Comparison of ENCODE assay signal across 9 cellular contexts in the genomic region with DNA sequence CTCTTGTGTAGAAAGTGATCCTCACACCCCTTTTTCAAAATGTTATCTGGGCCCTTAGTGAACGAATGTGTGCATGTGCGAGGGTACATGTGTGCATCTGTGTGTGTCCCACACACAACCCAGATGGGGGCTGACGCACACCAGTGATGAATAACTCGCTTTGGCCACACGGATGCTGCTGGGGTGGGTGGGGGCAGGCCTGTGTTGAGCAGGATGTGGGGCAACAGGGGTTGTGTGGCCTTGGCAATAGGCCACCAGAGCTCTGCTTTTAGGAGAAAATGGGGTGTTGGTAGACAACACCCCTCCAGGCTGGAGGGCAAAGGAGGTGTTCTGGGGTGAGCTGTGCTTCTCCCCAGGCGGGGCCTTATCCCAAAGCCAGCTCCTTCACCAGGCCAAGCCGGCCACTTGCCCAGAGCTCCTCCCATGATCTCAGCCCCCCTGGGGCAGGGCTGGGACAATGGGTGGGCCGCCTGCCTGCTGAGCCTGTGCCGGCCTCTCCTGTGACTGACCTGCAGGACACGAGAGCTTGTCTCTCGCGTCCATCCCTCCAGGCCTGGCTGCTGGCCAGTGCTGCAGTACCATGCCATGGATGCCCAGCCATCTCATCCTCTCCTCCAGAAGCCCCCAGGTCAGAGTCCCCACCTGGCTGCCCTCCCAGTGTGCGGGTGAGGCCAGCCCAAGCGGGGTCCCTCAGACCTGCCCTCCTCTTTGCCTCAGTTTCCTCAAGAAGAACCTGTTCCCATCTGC. TPM values are rescaled to one million over a fixed set of nuclear protein-coding genes. Genes with fewer than 3 reads are reported as not detected.
DNase-seq lines count a peak whose midpoint lies in the region; ATAC-seq, FAIRE-seq and TF ChIP-seq lines count a peak whose summit lies in the region.
"Had no signal": no experiment of that assay in that cellular context is flagged by ENCODE, and none has a peak within 500 bp of the region (broad histone marks: within the 10 kb centered on the region; RNA-seq: fewer than 3 reads in every experiment).

No MANE protein-coding gene starts in this region.

- no peak for TF ChIP-seq POLR2A in K562 (conservative IDR thresholded peaks at IDR 0.05)
- no peak for TF ChIP-seq POLR2A in tibial nerve (IDR thresholded peaks at IDR 0.05)

- peaks cover 39% of the 10 kb centered on the region; the same call in 1 of the 3 replicates for H3K36me3 ChIP-seq in K562 (ENCODE audit: control insufficient read depth, insufficient read depth, low read length)
- peaks cover 0 to 10% of the 10 kb centered on the region in 2 donors for H3K36me3 ChIP-seq in lung (ENCODE audit: control insufficient read depth in 2 of 2, insufficient read depth in 2 of 2, low read length in 2 of 2)
- H3K36me3 ChIP-seq in tibial nerve = peaks cover 0 to 18% (median 2%) of the 10 kb centered on the region in 3 donors

- no peaks in the 10 kb centered on the region for H3K36me3 Mint-ChIP-seq in activated CD4-positive, alpha-beta T cell treated with anti-CD3 and anti-CD28 coated beads, Interleukin-2, amount 10 ng/mL, durations not matched to agents 7 days and 5 days (ENCODE audit: low read depth)

- peak overlapping the region; percentile 65; the same call in 1 of the 2 replicates for H3K4me3 ChIP-seq in K562
- H3K4me3 ChIP-seq in lung = no peak overlapping the region
- peak overlapping the region; percentile 69 to 77 (median 76) for H3K4me3 ChIP-seq in tibial nerve

- TF ChIP-seq RAD21 in K562 (CRISPR knock-in tag; conservative IDR thresholded peaks at IDR 0.05 in 1 of 2, IDR thresholded peaks at IDR 0.05 in 1 of 2) = no peak

- TF ChIP-seq CTCF in K562 (IDR thresholded peaks at IDR 0.05 in 2 of 3, conservative IDR thresholded peaks at IDR 0.05 in 1 of 3; ENCODE audit: insufficient read depth in 2 of 3, low read depth in 1 of 3, low read length in 3 of 3) (no peak), lung (IDR thresholded peaks at IDR 0.05; ENCODE audit: control extremely low read depth, extremely low read depth) (no peak), tibial nerve (IDR thresholded peaks at IDR 0.05) (no peak)

- peak overlapping the region; percentile 9 for H3K27ac Mint-ChIP-seq in activated CD4-positive, alpha-beta T cell treated with anti-CD3 and anti-CD28 coated beads, Interleukin-2, amount 10 ng/mL, durations not matched to agents 7 days and 5 days

- H3K9ac ChIP-seq in K562 (ENCODE audit: insufficient read depth in 1 of 2, low read depth in 2 of 2, low read length in 2 of 2) = peak overlapping the region; percentile 77 to 97

- H3K4me2 ChIP-seq in K562 (ENCODE audit: insufficient read depth, low read length) = peak overlapping the region; percentile 82

- H3K27ac ChIP-seq in K562 (ENCODE audit: extremely low read depth, low read depth, low read length) = no peak overlapping the region
- H3K27ac ChIP-seq in lung (ENCODE audit: low read depth in 1 of 2, low read length in 1 of 2) = peak overlapping the region; percentile 8 to 15
- peak overlapping the region; percentile 49 to 97 (median 88) for H3K27ac ChIP-seq in tibial nerve

- H3K4me1 Mint-ChIP-seq in activated CD4-positive, alpha-beta T cell treated with anti-CD3 and anti-CD28 coated beads, Interleukin-2, amount 10 ng/mL, durations not matched to agents 7 days and 5 days = peaks cover 34% of the 10 kb centered on the region

- H3K9me3 ChIP-seq in K562 (replicated peaks; ENCODE audit: control insufficient read depth, insufficient read depth, low read depth, low read length) (no peaks in the 10 kb centered on the region), lung (ENCODE audit: control insufficient read depth in 2 of 2, insufficient read depth in 1 of 2, low read length in 1 of 2) (no peaks in the 10 kb centered on the region), tibial nerve (no peaks in the 10 kb centered on the region)

- H3K27me3 ChIP-seq in K562 (ENCODE audit: control insufficient read depth in 2 of 2, insufficient read depth in 2 of 2, low read length in 2 of 2) (no peaks in the 10 kb centered on the region), lung (ENCODE audit: control insufficient read depth, insufficient read depth) (no peaks in the 10 kb centered on the region), tibial nerve (no peaks in the 10 kb centered on the region)

- no peaks in the 10 kb centered on the region for H3K9me1 ChIP-seq in K562 (ENCODE audit: control insufficient read depth, insufficient read depth, low read length)

- no peak for DNase-seq in activated CD4-positive, alpha-beta T cell treated with anti-CD3 and anti-CD28 coated beads, Interleukin-2, amount 10 ng/mL, durations not matched to agents 7 days and 5 days
- no peak for DNase-seq in activated CD4-positive, alpha-beta T cell treated with anti-CD3 and anti-CD28 coated beads, Interleukin-2, amount 50 U/mL, for 4 hours
- DNase-seq in K562 (ENCODE audit: extremely low read depth in 1 of 4, low spot score in 3 of 4) = no peak
- DNase-seq in lung (ENCODE audit: low spot score) = no peak
- DNase-seq in tibial nerve (ENCODE audit: low spot score in 2 of 2) = peak; percentile 64 to 73
- DNase-seq in NCI-H510A treated with DMSO at 0.1 percent for 48 hours (lab: John Stamatoyannopoulos, UW) = no peak
- DNase-seq: KG1 had no signal

- H4K20me1 ChIP-seq in K562 (replicated peaks; ENCODE audit: control insufficient read depth, insufficient read depth, low read length) = no peaks in the 10 kb centered on the region; the same call in 1 of the 2 replicates

- 79% methylated on average over 12 of the region's 14 CpGs for WGBS in K562 (ENCODE audit: insufficient coverage, low coverage, missing lambda C conversion rate)
- WGBS in lung, 2 donors = 60 to 71% methylated on average over 14 of the region's 14 CpGs
- WGBS in tibial nerve, 2 donors = 49 to 61% methylated on average over 7 to 14 of the region's 14 CpGs

- H3K4me1 ChIP-seq in K562 (replicated peaks in 1 of 2; ENCODE audit: control insufficient read depth in 2 of 2, insufficient read depth in 2 of 2, low read length in 2 of 2) = peaks cover 20 to 64% of the 10 kb centered on the region in 2 experiments
- peaks cover 0 to 11% of the 10 kb centered on the region in 2 donors for H3K4me1 ChIP-seq in lung (ENCODE audit: control insufficient read depth in 2 of 2, insufficient read depth in 2 of 2, low read length in 2 of 2)
- H3K4me1 ChIP-seq in tibial nerve = peaks cover 0 to 70% (median 23%) of the 10 kb centered on the region in 4 donors

- no TSS peak for BruUV-seq in K562 (replicated peaks; lab: Mats Ljungman, UMichigan)

- CTCF ChIA-PET in activated CD4-positive, alpha-beta T cell treated with anti-CD3 and anti-CD28 coated beads, Interleukin-2, amount 10 ng/mL, durations not matched to agents 7 days and 5 days (lab: Charles Lee) = interaction anchor here (0.5 to 46.8 kb wide), 8 partner anchors 13 to 1736 kb away, joined by 3 to 1643 read pairs (median 4); a partner anchor contains a TSS
- CTCF ChIA-PET in K562 (lab: Yijun Ruan, JAX; ENCODE audit: low intra/inter-chr PET ratio) = no interaction called here

- no peaks in the 10 kb centered on the region for H3K9me3 Mint-ChIP-seq in activated CD4-positive, alpha-beta T cell treated with anti-CD3 and anti-CD28 coated beads, Interleukin-2, amount 10 ng/mL, durations not matched to agents 7 days and 5 days

- POLR2A ChIA-PET in activated CD4-positive, alpha-beta T cell treated with anti-CD3 and anti-CD28 coated beads, Interleukin-2, amount 10 ng/mL, durations not matched to agents 7 days and 5 days (lab: Charles Lee) = interaction anchor here (0.6 kb wide), 1 partner anchor 171 kb away, joined by 3 read pairs; no protein-coding TSS in a partner anchor
- POLR2A ChIA-PET in K562 (lab: Yijun Ruan, JAX) = interaction anchor here (0.7 to 1.6 kb wide), 5 partner anchors 8 to 24 kb away, joined by 3 to 10 read pairs (median 4); no protein-coding TSS in a partner anchor

- no peak for TF ChIP-seq EP300 in K562 (IDR thresholded peaks at IDR 0.05; ENCODE audit: low read length)
- TF ChIP-seq EP300 in tibial nerve (IDR thresholded peaks at IDR 0.05) = no peak

- peak overlapping the region; percentile 22 for H3K4me3 Mint-ChIP-seq in activated CD4-positive, alpha-beta T cell treated with anti-CD3 and anti-CD28 coated beads, Interleukin-2, amount 10 ng/mL, durations not matched to agents 7 days and 5 days

- H3K27me3 Mint-ChIP-seq in activated CD4-positive, alpha-beta T cell treated with anti-CD3 and anti-CD28 coated beads, Interleukin-2, amount 10 ng/mL, durations not matched to agents 7 days and 5 days = peaks cover 13% of the 10 kb centered on the region

- FAIRE-seq in K562 (lab: Jason Lieb, UNC) = no peak

- H3K79me2 ChIP-seq in K562 (ENCODE audit: control insufficient read depth, insufficient read depth, low read length) = peaks cover 36% of the 10 kb centered on the region

- intact Hi-C loops in K562 (cut with micrococcal nuclease) = no loop called here

- in situ Hi-C loops in K562 (cut with MboI) = no loop called here

- H2AFZ ChIP-seq in K562 (ENCODE audit: low read depth, low read length) = no peak overlapping the region

- ATAC-seq in K562 (no peak), lung (ENCODE audit: insufficient read depth, low FRiP score) (no peak), GM18873 (IDR thresholded peaks at IDR 0.05; ENCODE audit: low FRiP score, unreplicated experiment) (no peak), HG02678 (IDR thresholded peaks at IDR 0.05; ENCODE audit: unreplicated experiment) (no peak)

RNA-seq across cellular contexts. Expression of a gene that starts 1.7 kb away (rescaled TPM):
- 1 to 10 TPM; 4.2 to 4.8 TPM for total RNA-seq in activated CD4-positive, alpha-beta T cell treated with anti-CD3 and anti-CD28 coated beads, Interleukin-2, amount 10 ng/mL, durations not matched to agents 7 days and 5 days
- total RNA-seq in K562 (2011; cell fraction: chromatin; rRNA removed; ENCODE audit: low replicate concordance) = 62.9 and 114 TPM in 2 replicates
- total RNA-seq in K562 (2011; cell fraction: nucleolus; rRNA removed) = 51.0 and 54.6 TPM in 2 replicates
- 24.9 and 46.2 TPM in 2 replicates for total RNA-seq in K562 (2011; cell fraction: nucleoplasm; rRNA removed)
- total RNA-seq in K562 (2014; rRNA removed) (72.9 and 87.2 TPM in 2 replicates), K562 (2014; rRNA removed; fragmentation: Illumina TruSeq; extraction: Trizol) (11.7 and 12.3 TPM in 2 replicates), K562 (2015; rRNA removed; fragmentation: Illumina TruSeq; extraction: Trizol) (27.9 and 33.0 TPM in 2 replicates), K562 (2021) (78.9 and 84.3 TPM in 2 replicates), lung (10 to 100 TPM; 36.5 to 38.3 TPM), tibial nerve (100 to 1,000 TPM in 3 of 4 donors, 10 to 100 TPM in 1; 89.8 to 139 (median 111) TPM)
- polyA plus RNA-seq in K562 (2011; rRNA removed) (34.3 and 44.2 TPM in 2 replicates), K562 (2014; fragmentation: Illumina TruSeq; extraction: Trizol) (22.1 and 54.4 TPM in 2 replicates), K562 (2014; fragmentation: Nextera tagmentation; extraction: Ambion mirVana) (under 1 TPM; 0.25 to 0.34 TPM), K562 (2014; rRNA removed) (53.2 and 81.8 TPM in 2 replicates), lung (10 to 100 TPM; 18.7 to 24.1 TPM)
- polyA plus RNA-seq in K562 (2011; cell fraction: cytosol; rRNA removed) = 21.2 and 83.9 TPM in 2 replicates
- polyA plus RNA-seq in K562 (2011; cell fraction: nucleus; rRNA removed) = 142 and 188 TPM in 2 replicates
- polyA plus RNA-seq in K562 (2012) = 44.7 and 45.1 TPM in 2 replicates
- 20.0 and 24.6 TPM in 2 replicates for polyA minus RNA-seq in K562 (2011; rRNA and poly(A)+ RNA removed)
- 26.6 and 37.0 TPM in 2 replicates for polyA minus RNA-seq in K562 (2011; cell fraction: cytosol; rRNA and poly(A)+ RNA removed)
- 30.0 and 61.5 TPM in 2 replicates for polyA minus RNA-seq in K562 (2011; cell fraction: nucleus; rRNA and poly(A)+ RNA removed)

RNA-seq across cellular contexts. Expression of a gene that starts 25.2 kb away (rescaled TPM):
- total RNA-seq in activated CD4-positive, alpha-beta T cell treated with anti-CD3 and anti-CD28 coated beads, Interleukin-2, amount 10 ng/mL, durations not matched to agents 7 days and 5 days = 1 to 10 TPM; 5.3 to 9.7 TPM
- 1.6 TPM in 1 of 2 replicates, not detected in the other for total RNA-seq in K562 (2011; cell fraction: chromatin; rRNA removed; ENCODE audit: low replicate concordance)
- total RNA-seq in K562 (2011; cell fraction: nucleolus; rRNA removed) = 3.3 and 4.7 TPM in 2 replicates
- 1.0 and 1.9 TPM in 2 replicates for total RNA-seq in K562 (2011; cell fraction: nucleoplasm; rRNA removed)
- total RNA-seq in K562 (2014; rRNA removed) (11.3 and 14.9 TPM in 2 replicates), K562 (2014; rRNA removed; fragmentation: Illumina TruSeq; extraction: Trizol) (not detected in 2 replicates), K562 (2015; rRNA removed; fragmentation: Illumina TruSeq; extraction: Trizol) (0.80 and 1.2 TPM in 2 replicates), K562 (2021) (9.7 and 10.4 TPM in 2 replicates), lung (1 to 10 TPM; 2.9 to 7.2 TPM), tibial nerve (10 to 100 TPM in 1 of 4 donors, 1 to 10 TPM in 3; 5.1 to 11.2 (median 7.5) TPM)
- polyA plus RNA-seq in K562 (2011; rRNA removed) (0.92 and 1.0 TPM in 2 replicates), K562 (2014; fragmentation: Illumina TruSeq; extraction: Trizol) (0.24 TPM in 1 of 2 replicates, not detected in the other), K562 (2014; fragmentation: Nextera tagmentation; extraction: Ambion mirVana) (not detected), K562 (2014; rRNA removed) (10.9 and 11.2 TPM in 2 replicates), lung (1 to 10 TPM; 1.9 to 5.0 TPM)
- 3.5 and 22.1 TPM in 2 replicates for polyA plus RNA-seq in K562 (2011; cell fraction: cytosol; rRNA removed)
- 3.3 and 7.7 TPM in 2 replicates for polyA plus RNA-seq in K562 (2011; cell fraction: nucleus; rRNA removed)
- polyA plus RNA-seq in K562 (2012) = 2.3 and 4.3 TPM in 2 replicates
- polyA minus RNA-seq in K562 (2011; rRNA and poly(A)+ RNA removed) = not detected in 2 replicates
- polyA minus RNA-seq in K562 (2011; cell fraction: cytosol; rRNA and poly(A)+ RNA removed) = 3.3 and 6.1 TPM in 2 replicates
- polyA minus RNA-seq in K562 (2011; cell fraction: nucleus; rRNA and poly(A)+ RNA removed) = 2.1 and 2.6 TPM in 2 replicates

RNA-seq across cellular contexts. Expression of a gene that starts 25.6 kb away (rescaled TPM):
- 10 to 100 TPM; 31.6 to 32.4 TPM for total RNA-seq in activated CD4-positive, alpha-beta T cell treated with anti-CD3 and anti-CD28 coated beads, Interleukin-2, amount 10 ng/mL, durations not matched to agents 7 days and 5 days
- 145 and 420 TPM in 2 replicates for total RNA-seq in K562 (2011; cell fraction: chromatin; rRNA removed; ENCODE audit: low replicate concordance)
- total RNA-seq in K562 (2011; cell fraction: nucleolus; rRNA removed) = 271 and 275 TPM in 2 replicates
- 200 and 231 TPM in 2 replicates for total RNA-seq in K562 (2011; cell fraction: nucleoplasm; rRNA removed)
- total RNA-seq in K562 (2014; rRNA removed) = 85.6 and 89.0 TPM in 2 replicates
- total RNA-seq in K562 (2014; rRNA removed; fragmentation: Illumina TruSeq; extraction: Trizol) = 6.4 and 10.4 TPM in 2 replicates
- total RNA-seq in K562 (2015; rRNA removed; fragmentation: Illumina TruSeq; extraction: Trizol) = 32.6 and 38.1 TPM in 2 replicates
- 112 and 124 TPM in 2 replicates for total RNA-seq in K562 (2021)
- polyA plus RNA-seq in K562 (2011; rRNA removed) = 34.7 and 66.8 TPM in 2 replicates
- 40.6 and 105 TPM in 2 replicates for polyA plus RNA-seq in K562 (2011; cell fraction: cytosol; rRNA removed)
- polyA plus RNA-seq in K562 (2011; cell fraction: nucleus; rRNA removed) = 255 and 454 TPM in 2 replicates
- polyA plus RNA-seq in K562 (2012) = 79.5 and 127 TPM in 2 replicates
- polyA plus RNA-seq in K562 (2014; fragmentation: Illumina TruSeq; extraction: Trizol) = 25.5 and 49.4 TPM in 2 replicates
- polyA plus RNA-seq in K562 (2014; fragmentation: Nextera tagmentation; extraction: Ambion mirVana) = 1 to 10 TPM; 2.1 to 4.1 TPM
- polyA plus RNA-seq in K562 (2014; rRNA removed) = 115 and 119 TPM in 2 replicates
- polyA minus RNA-seq in K562 (2011; rRNA and poly(A)+ RNA removed) = 18.4 and 18.7 TPM in 2 replicates
- 39.0 and 41.5 TPM in 2 replicates for polyA minus RNA-seq in K562 (2011; cell fraction: cytosol; rRNA and poly(A)+ RNA removed)
- 90.7 and 100 TPM in 2 replicates for polyA minus RNA-seq in K562 (2011; cell fraction: nucleus; rRNA and poly(A)+ RNA removed)
- total RNA-seq in lung = 100 to 1,000 TPM in 1 of 2 donors, 10 to 100 TPM in 1; 49.2 to 124 TPM
- 100 to 1,000 TPM in 1 of 2 donors, 10 to 100 TPM in 1; 65.5 to 102 TPM for polyA plus RNA-seq in lung
- total RNA-seq in tibial nerve = 100 to 1,000 TPM in 1 of 4 donors, 10 to 100 TPM in 3; 78.0 to 138 (median 89.9) TPM

RNA-seq across cellular contexts. Expression of a gene that starts 37.8 kb away (rescaled TPM):
- 1 to 10 TPM; 2.9 to 3.9 TPM for total RNA-seq in activated CD4-positive, alpha-beta T cell treated with anti-CD3 and anti-CD28 coated beads, Interleukin-2, amount 10 ng/mL, durations not matched to agents 7 days and 5 days
- 31.3 and 80.0 TPM in 2 replicates for total RNA-seq in K562 (2011; cell fraction: chromatin; rRNA removed; ENCODE audit: low replicate concordance)
- 40.8 and 45.7 TPM in 2 replicates for total RNA-seq in K562 (2011; cell fraction: nucleolus; rRNA removed)
- total RNA-seq in K562 (2011; cell fraction: nucleoplasm; rRNA removed) = 31.9 and 45.3 TPM in 2 replicates
- total RNA-seq in K562 (2014; rRNA removed) = 9.2 and 11.0 TPM in 2 replicates
- 2.0 TPM in 2 replicates for total RNA-seq in K562 (2014; rRNA removed; fragmentation: Illumina TruSeq; extraction: Trizol)
- 5.9 and 7.2 TPM in 2 replicates for total RNA-seq in K562 (2015; rRNA removed; fragmentation: Illumina TruSeq; extraction: Trizol)
- total RNA-seq in K562 (2021) = 15.7 and 21.1 TPM in 2 replicates
- 8.0 and 16.1 TPM in 2 replicates for polyA plus RNA-seq in K562 (2011; rRNA removed)
- polyA plus RNA-seq in K562 (2011; cell fraction: cytosol; rRNA removed) = 15.1 and 21.5 TPM in 2 replicates
- 70.3 and 111 TPM in 2 replicates for polyA plus RNA-seq in K562 (2011; cell fraction: nucleus; rRNA removed)
- polyA plus RNA-seq in K562 (2012) = 14.5 and 23.5 TPM in 2 replicates
- 10.1 and 12.5 TPM in 2 replicates for polyA plus RNA-seq in K562 (2014; fragmentation: Illumina TruSeq; extraction: Trizol)
- 1 to 10 TPM; 1.3 to 1.7 TPM for polyA plus RNA-seq in K562 (2014; fragmentation: Nextera tagmentation; extraction: Ambion mirVana)
- 16.9 and 23.0 TPM in 2 replicates for polyA plus RNA-seq in K562 (2014; rRNA removed)
- polyA minus RNA-seq in K562 (2011; rRNA and poly(A)+ RNA removed) = 3.9 and 4.1 TPM in 2 replicates
- 7.4 and 11.9 TPM in 2 replicates for polyA minus RNA-seq in K562 (2011; cell fraction: cytosol; rRNA and poly(A)+ RNA removed)
- polyA minus RNA-seq in K562 (2011; cell fraction: nucleus; rRNA and poly(A)+ RNA removed) = 18.3 and 19.9 TPM in 2 replicates
- total RNA-seq in lung = 10 to 100 TPM; 15.6 to 73.5 TPM
- 100 to 1,000 TPM in 1 of 2 donors, 10 to 100 TPM in 1; 22.0 to 146 TPM for polyA plus RNA-seq in lung
- total RNA-seq in tibial nerve = 10 to 100 TPM in 3 of 4 donors, 1 to 10 TPM in 1; 7.8 to 20.1 (median 11.5) TPM

RNA-seq across cellular contexts. Expression of a gene that starts 45.0 kb away (rescaled TPM):
- total RNA-seq in activated CD4-positive, alpha-beta T cell treated with anti-CD3 and anti-CD28 coated beads, Interleukin-2, amount 10 ng/mL, durations not matched to agents 7 days and 5 days = 100 to 1,000 TPM; 106 to 118 TPM
- total RNA-seq in K562 (2011; cell fraction: chromatin; rRNA removed; ENCODE audit: low replicate concordance) = 156 and 392 TPM in 2 replicates
- 235 and 242 TPM in 2 replicates for total RNA-seq in K562 (2011; cell fraction: nucleolus; rRNA removed)
- 123 and 170 TPM in 2 replicates for total RNA-seq in K562 (2011; cell fraction: nucleoplasm; rRNA removed)
- total RNA-seq in K562 (2014; rRNA removed) (284 and 396 TPM in 2 replicates), K562 (2014; rRNA removed; fragmentation: Illumina TruSeq; extraction: Trizol) (41.4 and 53.7 TPM in 2 replicates), K562 (2015; rRNA removed; fragmentation: Illumina TruSeq; extraction: Trizol) (97.1 and 116 TPM in 2 replicates), K562 (2021) (164 and 167 TPM in 2 replicates), lung (10 to 100 TPM; 64.9 to 82.4 TPM), tibial nerve (100 to 1,000 TPM in 2 of 4 donors, 10 to 100 TPM in 2; 85.3 to 139 (median 105) TPM)
- polyA plus RNA-seq in K562 (2011; rRNA removed) (138 and 148 TPM in 2 replicates), K562 (2014; fragmentation: Illumina TruSeq; extraction: Trizol) (94.9 and 113 TPM in 2 replicates), K562 (2014; fragmentation: Nextera tagmentation; extraction: Ambion mirVana) (10 to 100 TPM; 38.2 to 60.1 TPM), K562 (2014; rRNA removed) (234 and 236 TPM in 2 replicates), lung (100 to 1,000 TPM in 1 of 2 donors, 10 to 100 TPM in 1; 63.2 to 110 TPM)
- 199 and 327 TPM in 2 replicates for polyA plus RNA-seq in K562 (2011; cell fraction: cytosol; rRNA removed)
- 545 and 753 TPM in 2 replicates for polyA plus RNA-seq in K562 (2011; cell fraction: nucleus; rRNA removed)
- polyA plus RNA-seq in K562 (2012) = 166 and 178 TPM in 2 replicates
- polyA minus RNA-seq in K562 (2011; rRNA and poly(A)+ RNA removed) = 143 and 154 TPM in 2 replicates
- polyA minus RNA-seq in K562 (2011; cell fraction: cytosol; rRNA and poly(A)+ RNA removed) = 157 and 376 TPM in 2 replicates
- polyA minus RNA-seq in K562 (2011; cell fraction: nucleus; rRNA and poly(A)+ RNA removed) = 191 and 218 TPM in 2 replicates

Comparison
In these comparisons a context has a peak if more than half of its experiments do, and no peak if none do; other contexts are left out.
1. DNase-seq: peak in tibial nerve (2 of 2); none in activated CD4-positive, alpha-beta T cell treated with anti-CD3 and anti-CD28 coated beads, Interleukin-2, amount 10 ng/mL, durations not matched to agents 7 days and 5 days (single experiment), activated CD4-positive, alpha-beta T cell treated with anti-CD3 and anti-CD28 coated beads, Interleukin-2, amount 50 U/mL, for 4 hours (0 of 2), K562 (0 of 4), lung (single experiment) and NCI-H510A treated with DMSO at 0.1 percent for 48 hours (single experiment).